12 cellular contexts compared by ENCODE assay signal in the genomic region with DNA sequence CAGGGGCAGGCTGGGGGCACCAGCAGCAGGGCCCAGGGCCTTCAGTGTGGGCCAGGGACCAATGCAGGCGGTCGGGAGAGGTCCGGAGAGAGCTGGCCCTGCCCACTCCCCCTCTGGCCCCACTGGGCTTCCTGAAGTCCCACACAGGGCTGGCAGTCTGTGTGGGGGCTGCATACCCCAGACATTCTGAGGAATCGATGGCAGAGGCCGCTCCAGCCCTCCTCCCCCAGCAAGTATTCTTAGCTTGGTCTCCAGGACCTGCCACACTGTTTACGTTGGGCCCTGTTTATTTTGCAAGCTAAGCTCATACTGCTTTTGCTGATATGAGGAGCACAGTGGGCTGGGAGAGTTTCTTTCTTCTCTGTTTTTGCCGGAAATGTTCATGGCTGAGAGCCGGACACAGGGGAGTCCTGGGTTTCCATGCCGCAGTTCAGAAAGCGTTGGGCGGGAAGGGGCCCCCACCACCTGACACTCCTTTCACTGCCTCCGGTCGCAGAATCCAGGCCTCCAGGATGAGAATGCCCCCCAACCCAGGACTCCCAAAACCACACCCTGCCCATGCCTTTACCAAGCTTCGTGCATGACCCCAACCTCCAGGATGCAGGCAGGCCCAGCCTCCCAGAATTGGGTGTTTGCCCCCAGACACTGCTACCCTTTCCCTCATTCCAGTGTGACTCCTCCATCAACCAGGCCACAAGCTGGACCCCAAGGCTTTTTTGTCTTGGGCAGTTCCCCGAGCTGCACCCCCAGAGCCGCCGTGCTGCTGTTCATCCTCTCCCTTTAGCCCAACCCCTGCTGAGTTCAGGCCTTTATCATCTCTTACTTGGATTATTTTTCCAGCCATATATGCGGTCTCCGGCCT.
DNase-seq lines count a peak whose midpoint lies in the region; ATAC-seq, FAIRE-seq and TF ChIP-seq lines count a peak whose summit lies in the region.
"Had no signal": no experiment of that assay in that cellular context is flagged by ENCODE, and none has a peak within 500 bp of the region (broad histone marks: within the 10 kb centered on the region; RNA-seq: fewer than 3 reads in every experiment).

No MANE protein-coding gene starts in this region.

- no peaks in the 10 kb centered on the region for H3K79me2 ChIP-seq in mesendoderm (ENCODE audit: control insufficient read depth, insufficient read depth, low read length)

- H3K4ac ChIP-seq in mesendoderm (ENCODE audit: low read depth, low read length), result no peak overlapping the region

- no peak overlapping the region for H3K56ac ChIP-seq in mesendoderm (ENCODE audit: low read length)

- no peaks in the 10 kb centered on the region for H3K27me3 Mint-ChIP-seq in stimulated activated memory B cell treated with anti-CD40 and anti-IgM and Interleukin-4, amounts not matched to agents 10 μg/mL and 1 μg/mL and 100 μg/mL, for 72 hours
- H3K27me3 Mint-ChIP-seq: activated B cell treated with CpG ODN at 0.5 μM for 24 hours; stimulated activated naive CD8-positive, alpha-beta T cell treated with anti-CD3 and anti-CD28 coated beads, Interleukin-15, amount 100 ng/mL, for 72 hours had no signal

- no peak overlapping the region for H2BK120ac ChIP-seq in mesendoderm (ENCODE audit: low read depth, low read length)

- H3K9me3 ChIP-seq in adrenal gland (replicated peaks in 1 of 3), result no peaks in the 10 kb centered on the region

- no peak overlapping the region for H3K9ac ChIP-seq in mesendoderm (ENCODE audit: low read length)

- no peak overlapping the region for H3K23ac ChIP-seq in mesendoderm (ENCODE audit: low read length)

- no peak for FAIRE-seq in GM12892 (lab: Jason Lieb, UNC)

- H3K79me1 ChIP-seq in mesendoderm (ENCODE audit: low read length), result no peaks in the 10 kb centered on the region

- no peak for ATAC-seq in stimulated activated memory B cell treated with anti-CD40 and anti-IgM and Interleukin-4, amounts not matched to agents 10 μg/mL and 1 μg/mL and 100 μg/mL, for 72 hours
- ATAC-seq: esophagus mucosa; stimulated activated naive CD8-positive, alpha-beta T cell treated with anti-CD3 and anti-CD28 coated beads, Interleukin-15, amount 100 ng/mL, for 72 hours had no signal

- H3K4me2 ChIP-seq in mesendoderm (ENCODE audit: low read length), result no peak overlapping the region

- no peak overlapping the region for H2BK5ac ChIP-seq in mesendoderm (ENCODE audit: low read length)

- intact Hi-C loops in adrenal gland (cut with DNase I), result no loop called here
- intact Hi-C loops in posterior vena cava (cut with DNase I), result no loop called here

- no peak overlapping the region for H3K4me3 ChIP-seq in adrenal gland
- no peak overlapping the region for H3K4me3 ChIP-seq in mesendoderm (ENCODE audit: low read length)

- no peak overlapping the region for H2BK15ac ChIP-seq in mesendoderm (replicated peaks; ENCODE audit: low read depth)

- H3K4me1 ChIP-seq in adrenal gland (replicated peaks in 1 of 2) (peaks cover 46 to 48% of the 10 kb centered on the region in 2 donors), mesendoderm (ENCODE audit: control insufficient read depth, low read depth, low read length) (no peaks in the 10 kb centered on the region)

- H3K18ac ChIP-seq in mesendoderm (ENCODE audit: low read length), result no peak overlapping the region

- DNase-seq in GM12892 (ENCODE audit: insufficient read length) (peak; percentile 9), adrenal gland (peak in 6 of 7 donors; percentile 1 to 49 (median 14)), iris pigment epithelial cell (ENCODE audit: low read depth) (peak; percentile 18), posterior vena cava (ENCODE audit: low spot score) (peak; percentile 58), COR-L47 (lab: John Stamatoyannopoulos, UW) (no peak), hippocampal formation (lab: John Stamatoyannopoulos, UW) (no peak), mesendoderm (no peak)
- DNase-seq: NCI-H1930 had no signal

- peaks cover 8% of the 10 kb centered on the region for H3K9me3 Mint-ChIP-seq in stimulated activated memory B cell treated with anti-CD40 and anti-IgM and Interleukin-4, amounts not matched to agents 10 μg/mL and 1 μg/mL and 100 μg/mL, for 72 hours

- no peak overlapping the region for H4K5ac ChIP-seq in mesendoderm (ENCODE audit: low read length)

- 72 to 86% (median 77%) methylated on average over 11 to 19 of the region's 19 CpGs for WGBS in adrenal gland, 4 donors
- WGBS in mesendoderm (ENCODE audit: extremely low coverage, insufficient coverage, low lambda C conversion rate), result no CpG with 5 or more reads among the region's 19 CpGs

- no peak for TF ChIP-seq CTCF in adrenal gland (IDR thresholded peaks at IDR 0.05)

- H3K27me3 ChIP-seq in adrenal gland (no peaks in the 10 kb centered on the region), mesendoderm (ENCODE audit: insufficient read depth, low read length, poor library complexity) (no peaks in the 10 kb centered on the region)

- peak overlapping the region in 2 of 5 donors; percentile 90 to 99 for H3K27ac ChIP-seq in adrenal gland
- H3K27ac ChIP-seq in mesendoderm (ENCODE audit: low read depth, low read length), result no peak overlapping the region

- TF ChIP-seq POLR2A in GM12892 (IDR thresholded peaks at IDR 0.05; ENCODE audit: low read depth, low read length), result no peak
- TF ChIP-seq POLR2A in adrenal gland (IDR thresholded peaks at IDR 0.05), result no peak

- H3K36me3 ChIP-seq in adrenal gland (replicated peaks in 1 of 2), result no peaks in the 10 kb centered on the region
- H3K36me3 ChIP-seq in mesendoderm (ENCODE audit: control insufficient read depth, insufficient read depth, low read length), result no peaks in the 10 kb centered on the region

- peaks cover 22% of the 10 kb centered on the region for H3K4me1 Mint-ChIP-seq in stimulated activated memory B cell treated with anti-CD40 and anti-IgM and Interleukin-4, amounts not matched to agents 10 μg/mL and 1 μg/mL and 100 μg/mL, for 72 hours

- no peak overlapping the region for H2AK5ac ChIP-seq in mesendoderm (ENCODE audit: low read length)

- no peak overlapping the region for H3K27ac Mint-ChIP-seq in stimulated activated memory B cell treated with anti-CD40 and anti-IgM and Interleukin-4, amounts not matched to agents 10 μg/mL and 1 μg/mL and 100 μg/mL, for 72 hours
- H3K27ac Mint-ChIP-seq: activated B cell treated with CpG ODN at 0.5 μM for 24 hours; stimulated activated naive CD8-positive, alpha-beta T cell treated with anti-CD3 and anti-CD28 coated beads, Interleukin-15, amount 100 ng/mL, for 72 hours had no signal

- H4K8ac ChIP-seq in mesendoderm (ENCODE audit: low read depth, low read length), result no peak overlapping the region

- peaks cover 58% of the 10 kb centered on the region for H3K36me3 Mint-ChIP-seq in stimulated activated memory B cell treated with anti-CD40 and anti-IgM and Interleukin-4, amounts not matched to agents 10 μg/mL and 1 μg/mL and 100 μg/mL, for 72 hours

- H3K4me3 Mint-ChIP-seq in stimulated activated memory B cell treated with anti-CD40 and anti-IgM and Interleukin-4, amounts not matched to agents 10 μg/mL and 1 μg/mL and 100 μg/mL, for 72 hours, result no peak overlapping the region
- H3K4me3 Mint-ChIP-seq: activated B cell treated with CpG ODN at 0.5 μM for 24 hours; stimulated activated naive CD8-positive, alpha-beta T cell treated with anti-CD3 and anti-CD28 coated beads, Interleukin-15, amount 100 ng/mL, for 72 hours had no signal

Comparison
In these comparisons a context has a peak if more than half of its experiments do, and no peak if none do; other contexts are left out.
1. DNase-seq: peak in GM12892 (single experiment), adrenal gland (6 of 7), iris pigment epithelial cell (single experiment) and posterior vena cava (single experiment); none in COR-L47 (single experiment), hippocampal formation (0 of 2) and mesendoderm (single experiment).